ENCODE assay signal across 17 cellular contexts in the genomic region with DNA sequence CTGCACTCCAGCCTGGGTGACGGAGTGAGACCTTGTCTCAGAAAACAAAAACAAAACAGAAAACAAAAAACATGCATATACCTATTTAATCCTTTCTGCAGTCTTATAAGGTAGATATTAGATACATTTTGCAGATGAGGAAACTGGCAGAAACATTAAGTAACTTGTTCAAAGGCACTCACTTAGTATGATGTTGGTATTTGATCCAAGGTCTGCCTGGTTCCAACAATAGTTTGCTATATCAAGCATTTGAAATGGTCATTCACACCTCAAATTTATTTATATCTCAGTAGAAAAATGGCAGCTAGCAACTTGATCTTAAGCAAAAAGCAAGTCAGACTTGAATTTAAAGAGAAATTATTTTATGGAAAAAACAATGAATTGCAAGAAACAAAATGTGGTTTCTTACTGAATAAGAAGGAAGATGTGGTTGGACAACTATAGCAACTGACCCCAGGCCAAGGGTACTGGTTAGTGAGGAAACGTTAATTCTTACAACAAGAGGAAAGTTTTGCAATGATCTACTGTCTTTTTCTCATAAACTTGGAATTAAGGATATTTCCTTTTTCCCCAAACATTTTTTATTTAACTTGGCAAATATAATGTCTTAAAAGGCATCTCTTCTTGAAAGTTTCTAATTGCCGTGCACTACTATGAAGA. TPM values are rescaled to one million over a fixed set of nuclear protein-coding genes. Genes with fewer than 3 reads are reported as not detected.
DNase-seq lines count a peak whose midpoint lies in the region; TF ChIP-seq lines count a peak whose summit lies in the region.
"Had no signal": no experiment of that assay in that cellular context is flagged by ENCODE, and none has a peak within 500 bp of the region (broad histone marks: within the 10 kb centered on the region; RNA-seq: fewer than 3 reads in every experiment).

No MANE protein-coding gene starts in this region.

- H3K27me3 ChIP-seq in HL-60 (ENCODE audit: insufficient read depth, poor library complexity, severe bottlenecking) (no peaks in the 10 kb centered on the region), neutrophil (no peaks in the 10 kb centered on the region), tibial artery (no peaks in the 10 kb centered on the region)
- no peaks in the 10 kb centered on the region for H3K27me3 ChIP-seq in CD4-positive, alpha-beta memory T cell (ENCODE audit: insufficient read depth, low read length)

- H3K4me3 ChIP-seq in HL-60 (replicated peaks; ENCODE audit: insufficient read depth, low read length) (no peak overlapping the region), neutrophil (ENCODE audit: low read depth in 1 of 2, low read length in 1 of 2) (peak overlapping the region; percentile 38 to 50), tibial artery (no peak overlapping the region)
- no peak overlapping the region for H3K4me3 ChIP-seq in CD4-positive, alpha-beta memory T cell (ENCODE audit: low read length in 2 of 2)

- peak overlapping the region in 1 of 8 donors; percentile 41 for H3K4me3 Mint-ChIP-seq in CD4-positive, alpha-beta memory T cell

- peak overlapping the region; percentile 94 for H3K27ac ChIP-seq in HL-60 (replicated peaks)
- peak overlapping the region; percentile 87 for H3K27ac ChIP-seq in neutrophil
- H3K27ac ChIP-seq in tibial artery = no peak overlapping the region
- no peak overlapping the region for H3K27ac ChIP-seq in CD4-positive, alpha-beta memory T cell (ENCODE audit: low read depth, low read length)

- DNase-seq in AML-193 (lab: John Stamatoyannopoulos, UW) = peak; percentile 98 to 99
- DNase-seq in HL-60 (ENCODE audit: low read depth in 1 of 2, low spot score in 1 of 2) = peak; percentile 52 to 82
- peak; percentile 82 for DNase-seq in SKM-1 (lab: John Stamatoyannopoulos, UW; ENCODE audit: unreplicated experiment)
- no peak for DNase-seq in tibial artery
- no peak for DNase-seq in NCI-H2171 (lab: John Stamatoyannopoulos, UW)
- no peak for DNase-seq in stimulated activated naive CD4-positive, alpha-beta T cell treated with Interleukin-2 at 50 U/mL for 16 hours (lab: John Stamatoyannopoulos, UW)
- no peak for DNase-seq in CD4-positive, alpha-beta memory T cell
- DNase-seq: C1 segment of cervical spinal cord, Caco-2, KBM-7, NCI-H1105 treated with DMSO at 0.1 percent for 48 hours, NCI-H1930, NCI-H2171 treated with DMSO at 0.1 percent for 48 hours, NCI-H510A, NCI-H82, SHP77 treated with DMSO at 0.1 percent for 48 hours had no signal

- CTCF ChIA-PET in CD4-positive, alpha-beta memory T cell (lab: Charles Lee; ENCODE audit: partially characterized antibody) = no interaction called here

- peaks cover 0 to 4% (median 1%) of the 10 kb centered on the region in 4 donors for H3K4me1 Mint-ChIP-seq in CD4-positive, alpha-beta memory T cell

- peaks cover 0 to 9% (median 4%) of the 10 kb centered on the region in 8 donors for H3K9me3 Mint-ChIP-seq in CD4-positive, alpha-beta memory T cell

- TF ChIP-seq CTCF in HL-60 (IDR thresholded peaks at IDR 0.05; ENCODE audit: insufficient read depth, low read length) (no peak), neutrophil (IDR thresholded peaks at IDR 0.05) (no peak), tibial artery (IDR thresholded peaks at IDR 0.05) (no peak)

- intact Hi-C loops in tibial artery (cut with DNase I; ENCODE audit: low total_unique reads) = no loop called here
- intact Hi-C loops in CD4-positive, alpha-beta memory T cell (cut with micrococcal nuclease) = no loop called here

- H3K9me3 ChIP-seq in neutrophil (no peaks in the 10 kb centered on the region), tibial artery (no peaks in the 10 kb centered on the region)
- no peaks in the 10 kb centered on the region for H3K9me3 ChIP-seq in CD4-positive, alpha-beta memory T cell (ENCODE audit: control insufficient read depth in 1 of 2, low read length in 2 of 2)

- peaks cover 94 to 99% of the 10 kb centered on the region in 2 experiments for H3K4me1 ChIP-seq in neutrophil (ENCODE audit: control insufficient read depth in 1 of 2, insufficient read depth in 1 of 2, low read depth in 1 of 2, low read length in 1 of 2)
- no peaks in the 10 kb centered on the region for H3K4me1 ChIP-seq in tibial artery
- H3K4me1 ChIP-seq in CD4-positive, alpha-beta memory T cell (ENCODE audit: insufficient read depth, low read length) = no peaks in the 10 kb centered on the region
- H3K4me1 ChIP-seq: Caco-2 had no signal

- no peaks in the 10 kb centered on the region for H3K27me3 Mint-ChIP-seq in CD4-positive, alpha-beta memory T cell

- H3K27ac Mint-ChIP-seq in CD4-positive, alpha-beta memory T cell = no peak overlapping the region

- H3K36me3 Mint-ChIP-seq in CD4-positive, alpha-beta memory T cell = peaks cover 21 to 37% of the 10 kb centered on the region in 2 donors

- no peaks in the 10 kb centered on the region for H3K36me3 ChIP-seq in neutrophil
- H3K36me3 ChIP-seq in tibial artery = peaks cover 0 to 4% (median 0%) of the 10 kb centered on the region in 3 donors
- H3K36me3 ChIP-seq in CD4-positive, alpha-beta memory T cell (ENCODE audit: insufficient read depth, low read length) = peaks cover 4% of the 10 kb centered on the region

- POLR2A ChIA-PET in CD4-positive, alpha-beta memory T cell (lab: Charles Lee; ENCODE audit: partially characterized antibody) = no interaction called here

RNA-seq across cellular contexts. Expression of a gene that starts 19.7 kb away (rescaled TPM):
- 1 to 10 TPM; 8.2 to 9.5 TPM for total RNA-seq in CD4-positive, alpha-beta memory T cell
- polyA plus RNA-seq in CD4-positive, alpha-beta memory T cell = 10 to 100 TPM; 10.0 to 10.5 TPM

Comparison
In these comparisons a context has a peak if more than half of its experiments do, and no peak if none do; other contexts are left out.
1. DNase-seq: peak in AML-193 (2 of 2), HL-60 (2 of 2) and SKM-1 (single experiment); none in tibial artery (0 of 2), NCI-H2171 (single experiment), stimulated activated naive CD4-positive, alpha-beta T cell treated with Interleukin-2 at 50 U/mL for 16 hours (single experiment) and CD4-positive, alpha-beta memory T cell (0 of 5).
2. H3K27ac ChIP-seq: peak in HL-60 (single experiment) and neutrophil (single experiment); none in tibial artery (0 of 2) and CD4-positive, alpha-beta memory T cell (single experiment).
3. H3K4me3 ChIP-seq: peak in neutrophil (2 of 2); none in HL-60 (single experiment), tibial artery (0 of 2) and CD4-positive, alpha-beta memory T cell (0 of 2).